Comparison of ENCODE assay signal across 17 cellular contexts in genomic region chr2:30777662-30778505, GRCh38. TPM values are rescaled to one million over a fixed set of nuclear protein-coding genes. Genes with fewer than 3 reads are reported as not detected.
"Had no signal": no experiment of that assay in that cellular context is flagged by ENCODE, and none has a peak within 500 bp of the region (broad histone marks: within the 10 kb centered on the region; RNA-seq: fewer than 3 reads in every experiment).

No MANE protein-coding gene starts in this region.

- H3K4me3 ChIP-seq: adrenal gland, ovary, sigmoid colon, thoracic aorta had no signal

- H3K4me3 Mint-ChIP-seq: activated naive CD4-positive, alpha-beta T cell treated with anti-CD3 and anti-CD28 coated beads, Interleukin-2, amount 50 U/mL, for 24 hours; neural crest cell had no signal

- H3K9me3 ChIP-seq: adrenal gland, ovary, sigmoid colon, thoracic aorta had no signal

- H3K27ac ChIP-seq: adrenal gland, ovary, sigmoid colon, thoracic aorta, WERI-Rb-1 had no signal

- H3K4me1 ChIP-seq: adrenal gland, sigmoid colon had no signal

- H3K4me1 Mint-ChIP-seq: neural crest cell had no signal

- H3K27me3 ChIP-seq: adrenal gland, ovary, sigmoid colon had no signal

- H3K36me3 ChIP-seq: adrenal gland, ovary, sigmoid colon, thoracic aorta, WERI-Rb-1 had no signal

- DNase-seq: activated CD4-positive, alpha-beta T cell treated with anti-CD3 and anti-CD28 coated beads, Interleukin-2, amount 50 U/mL, for 48 hours; activated effector memory CD4-positive, alpha-beta T cell treated with anti-CD3 and anti-CD28 coated beads, Interleukin-2, amount 50 U/mL, for 16 hours; mesendoderm; ovary; sigmoid colon; stimulated activated CD4-positive, alpha-beta T cell treated with anti-CD3 and anti-CD28 coated beads, Interleukin-12 subunit alpha, Interleukin-12 subunit beta, amount 100 ng/mL, for 4 hours; stimulated activated CD4-positive, alpha-beta T cell treated with anti-CD3 and anti-CD28 coated beads, Interleukin-2, amount 100 ng/mL, for 24 hours; T1000; WERI-Rb-1 had no signal

- FAIRE-seq: keratinocyte, urothelium cell line had no signal

- H3K27ac Mint-ChIP-seq: activated naive CD4-positive, alpha-beta T cell treated with anti-CD3 and anti-CD28 coated beads, Interleukin-2, amount 50 U/mL, for 24 hours had no signal

- H3K36me3 Mint-ChIP-seq: activated naive CD4-positive, alpha-beta T cell treated with anti-CD3 and anti-CD28 coated beads, Interleukin-2, amount 50 U/mL, for 24 hours had no signal

- H3K9me3 Mint-ChIP-seq: activated naive CD4-positive, alpha-beta T cell treated with anti-CD3 and anti-CD28 coated beads, Interleukin-2, amount 50 U/mL, for 24 hours had no signal

RNA-seq across cellular contexts. Expression of gene CAPN13, which starts 29.4 kb away (rescaled TPM):
- total RNA-seq: chondrocyte, dermis microvascular lymphatic vessel endothelial cell, neural crest cell, sigmoid colon had no signal
- polyA plus RNA-seq: keratinocyte had no signal
